16 cellular contexts compared by ENCODE assay signal in the genomic region with DNA sequence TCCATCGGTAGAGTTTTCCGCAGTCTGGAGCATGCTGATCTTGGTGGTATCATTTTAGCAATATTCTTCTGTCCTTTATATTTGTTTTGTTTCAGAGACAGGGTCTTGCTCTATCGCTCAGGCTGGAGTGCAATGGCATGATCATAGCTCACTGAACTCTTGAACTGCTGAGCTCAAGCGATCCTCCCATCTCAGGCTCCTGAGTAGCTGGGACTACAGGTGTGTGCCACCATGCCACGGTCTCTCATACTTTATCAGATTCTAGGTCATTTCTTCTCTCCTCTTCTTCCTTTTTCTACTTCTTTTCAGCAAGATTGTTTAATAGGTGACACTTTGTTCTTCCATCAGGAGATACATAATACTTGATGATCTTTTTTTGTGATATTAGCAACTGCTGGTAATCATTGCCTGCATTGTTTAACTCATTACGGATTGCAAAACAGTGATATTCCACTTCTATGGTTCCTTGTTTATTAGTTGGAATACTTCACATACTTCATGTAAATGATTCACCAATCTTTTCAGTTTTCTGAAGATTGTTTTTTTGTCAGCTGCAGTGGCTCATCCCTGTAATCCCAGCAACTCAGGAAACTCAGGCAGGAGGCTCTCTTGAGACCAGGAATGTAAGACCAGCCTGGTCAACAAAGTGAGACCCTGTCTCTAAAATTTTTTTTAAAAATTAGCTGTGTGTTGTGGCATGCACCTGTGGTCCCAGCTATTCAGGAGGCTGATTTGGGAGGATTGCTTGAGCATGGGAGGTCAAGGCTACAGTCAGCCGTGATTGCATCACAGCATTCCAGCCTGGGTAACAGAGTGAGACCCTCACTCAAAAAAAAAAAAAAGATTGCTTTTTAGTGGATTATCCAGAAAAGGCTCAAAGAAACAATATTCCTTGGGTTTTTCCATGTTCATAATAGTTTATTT. TPM values are rescaled to one million over a fixed set of nuclear protein-coding genes. Genes with fewer than 3 reads are reported as not detected.
DNase-seq lines count a peak whose midpoint lies in the region; ATAC-seq and TF ChIP-seq lines count a peak whose summit lies in the region.
"Had no signal": no experiment of that assay in that cellular context is flagged by ENCODE, and none has a peak within 500 bp of the region (broad histone marks: within the 10 kb centered on the region; RNA-seq: fewer than 3 reads in every experiment).

No MANE protein-coding gene starts in this region.

- H3K36me3 ChIP-seq in Panc1 (ENCODE audit: control insufficient read depth, insufficient read depth, low read length), result no peaks in the 10 kb centered on the region
- H3K36me3 ChIP-seq: HAP-1, transverse colon had no signal

- no TSS peak for BruUV-seq in Panc1 (replicated peaks; lab: Mats Ljungman, UMichigan)

- DNase-seq in EH (ENCODE audit: low read depth) (peak; percentile 77), Panc1 (ENCODE audit: low read depth, low spot score) (no peak), fibroblast of mammary gland (ENCODE audit: low read depth) (peak; percentile 38), omental fat pad (ENCODE audit: low spot score) (no peak), NCI-H774 (lab: John Stamatoyannopoulos, UW) (no peak), DMS 273 (lab: John Stamatoyannopoulos, UW; ENCODE audit: unreplicated experiment) (no peak)
- DNase-seq in activated effector memory CD4-positive, alpha-beta T cell treated with anti-CD3 and anti-CD28 coated beads, Interleukin-2, amount 50 U/mL, for 16 hours, result no peak
- DNase-seq: activated naive CD8-positive, alpha-beta T cell treated with anti-CD3 and anti-CD28 coated beads, Interleukin-2, amount 50 U/mL, for 24 hours; activated T-cell treated with anti-CD3 and anti-CD28 coated beads, Interleukin-2, amount 50 U/mL, for 4 hours; CD4-positive, CD25-positive, alpha-beta regulatory T cell; stimulated activated naive CD4-positive, alpha-beta T cell treated with Interleukin-2 at 50 U/mL for 16 hours; SW 1271; transverse colon had no signal

- CTCF ChIA-PET in Panc1 (lab: Charles Lee), result interaction anchor here (0.8 kb wide), 1 partner anchor 12 kb away, joined by 5 read pairs; no protein-coding TSS in a partner anchor

- H3K9me3 ChIP-seq in Panc1 (ENCODE audit: control insufficient read depth, insufficient read depth, low read depth, low read length), result no peaks in the 10 kb centered on the region
- H3K9me3 ChIP-seq: HAP-1, transverse colon had no signal

- in situ Hi-C loops in Panc1 (cut with HindIII; ENCODE audit: low pct_unique_long_range_greater_than_20kb, low sequenced_read_pairs), result no loop called here

- TF ChIP-seq CTCF in Panc1 (IDR thresholded peaks at IDR 0.05) (no peak), fibroblast of mammary gland (conservative IDR thresholded peaks at IDR 0.05; ENCODE audit: control insufficient read depth, insufficient read depth, low read depth, low read length) (no peak), omental fat pad (IDR thresholded peaks at IDR 0.05) (no peak)

- no peaks in the 10 kb centered on the region; the same call in 1 of the 2 replicates for H3K4me1 ChIP-seq in Panc1 (ENCODE audit: control insufficient read depth, insufficient read depth, low read length)
- H3K4me1 ChIP-seq: HAP-1, transverse colon had no signal

- peak overlapping the region; percentile 31; the same call in 1 of the 2 replicates for H3K27ac ChIP-seq in Panc1 (ENCODE audit: low read length)
- H3K27ac ChIP-seq: transverse colon had no signal

- intact Hi-C loops in Panc1 (cut with micrococcal nuclease; ENCODE audit: unreplicated experiment), result no loop called here

- POLR2A ChIA-PET in Panc1 (lab: Charles Lee), result no interaction called here

- H3K4me3 ChIP-seq in Panc1 (ENCODE audit: low read depth in 2 of 2, low read length in 2 of 2) (no peak overlapping the region), fibroblast of mammary gland (ENCODE audit: control insufficient read depth, low read depth, low read length) (no peak overlapping the region)
- H3K4me3 ChIP-seq: HAP-1, transverse colon had no signal

- H3K27me3 ChIP-seq in Panc1 (ENCODE audit: control insufficient read depth, insufficient read depth, low read length), result no peaks in the 10 kb centered on the region
- H3K27me3 ChIP-seq: transverse colon had no signal

- ATAC-seq in Panc1, result peak; percentile 57; the same call in 1 of the 2 replicates
- peak; percentile 41 for ATAC-seq in omental fat pad (ENCODE audit: low FRiP score)
- ATAC-seq in GM21717 (IDR thresholded peaks at IDR 0.05; ENCODE audit: unreplicated experiment), result no peak
- ATAC-seq: activated naive CD8-positive, alpha-beta T cell treated with anti-CD3 and anti-CD28 coated beads, Interleukin-2, amount 50 U/mL, for 24 hours; activated T-cell treated with anti-CD3 and anti-CD28 coated beads, Interleukin-2, amount 50 U/mL, for 4 hours; natural killer cell treated with Interleukin-12 subunit alpha and Interleukin-12 subunit beta and Interleukin-15 and Interleukin-18, amount 100 ng/mL, for 72 hours had no signal

RNA-seq across cellular contexts. Expression of gene CHST3, which starts 36.3 kb away (rescaled TPM):
- total RNA-seq in Panc1 (2021; ENCODE audit: unreplicated experiment), result 44.6 TPM
- polyA plus RNA-seq in Panc1 (2012; ENCODE audit: insufficient read length), result 27.9 TPM
- 10 to 100 TPM; 27.9 to 54.2 (median 34.2) TPM for total RNA-seq in omental fat pad
- total RNA-seq: CD4-positive, CD25-positive, alpha-beta regulatory T cell; natural killer cell treated with Interleukin-12 subunit alpha and Interleukin-12 subunit beta and Interleukin-15 and Interleukin-18, amount 100 ng/mL, for 72 hours had no signal
- polyA plus RNA-seq: CD4-positive, CD25-positive, alpha-beta regulatory T cell had no signal

Comparison
In these comparisons a context has a peak if more than half of its experiments do, and no peak if none do; other contexts are left out.
1. DNase-seq: peak in EH (single experiment) and fibroblast of mammary gland (single experiment); none in Panc1 (single experiment), omental fat pad (single experiment), NCI-H774 (single experiment), DMS 273 (single experiment) and activated effector memory CD4-positive, alpha-beta T cell treated with anti-CD3 and anti-CD28 coated beads, Interleukin-2, amount 50 U/mL, for 16 hours (single experiment).